Comparison of ENCODE assay signal across 1 cellular context in the genomic region with DNA sequence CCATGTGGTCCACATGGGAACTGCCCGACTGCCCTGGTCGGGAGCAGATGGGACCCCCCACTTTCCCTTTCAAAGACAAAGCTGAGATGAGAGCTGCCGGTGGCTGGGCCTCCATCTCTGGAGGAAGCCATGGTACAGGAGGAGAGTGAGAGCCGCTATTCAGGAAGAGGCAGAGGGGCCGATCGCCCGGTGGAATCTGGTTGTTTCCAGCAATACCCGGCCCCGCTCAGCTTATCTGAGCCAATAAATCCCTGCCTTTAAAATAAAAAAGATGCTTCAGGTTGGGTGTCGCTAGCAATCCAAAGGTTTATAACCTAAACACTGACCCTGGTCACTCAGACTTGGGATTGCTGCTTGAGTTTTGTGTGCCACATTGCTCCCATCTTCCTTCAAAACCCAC.
TF ChIP-seq lines count a peak whose summit lies in the region.

No MANE protein-coding gene starts in this region.

TF ChIP-seq in H1, 55 proteins besides CTCF, POLR2A, EP300 and RAD21 (continued from another document):
- no peak for TF ChIP-seq ATF3 (IDR thresholded peaks at IDR 0.05; ENCODE audit: insufficient read depth, low read depth, low read length)
- TF ChIP-seq, protein P1, sequence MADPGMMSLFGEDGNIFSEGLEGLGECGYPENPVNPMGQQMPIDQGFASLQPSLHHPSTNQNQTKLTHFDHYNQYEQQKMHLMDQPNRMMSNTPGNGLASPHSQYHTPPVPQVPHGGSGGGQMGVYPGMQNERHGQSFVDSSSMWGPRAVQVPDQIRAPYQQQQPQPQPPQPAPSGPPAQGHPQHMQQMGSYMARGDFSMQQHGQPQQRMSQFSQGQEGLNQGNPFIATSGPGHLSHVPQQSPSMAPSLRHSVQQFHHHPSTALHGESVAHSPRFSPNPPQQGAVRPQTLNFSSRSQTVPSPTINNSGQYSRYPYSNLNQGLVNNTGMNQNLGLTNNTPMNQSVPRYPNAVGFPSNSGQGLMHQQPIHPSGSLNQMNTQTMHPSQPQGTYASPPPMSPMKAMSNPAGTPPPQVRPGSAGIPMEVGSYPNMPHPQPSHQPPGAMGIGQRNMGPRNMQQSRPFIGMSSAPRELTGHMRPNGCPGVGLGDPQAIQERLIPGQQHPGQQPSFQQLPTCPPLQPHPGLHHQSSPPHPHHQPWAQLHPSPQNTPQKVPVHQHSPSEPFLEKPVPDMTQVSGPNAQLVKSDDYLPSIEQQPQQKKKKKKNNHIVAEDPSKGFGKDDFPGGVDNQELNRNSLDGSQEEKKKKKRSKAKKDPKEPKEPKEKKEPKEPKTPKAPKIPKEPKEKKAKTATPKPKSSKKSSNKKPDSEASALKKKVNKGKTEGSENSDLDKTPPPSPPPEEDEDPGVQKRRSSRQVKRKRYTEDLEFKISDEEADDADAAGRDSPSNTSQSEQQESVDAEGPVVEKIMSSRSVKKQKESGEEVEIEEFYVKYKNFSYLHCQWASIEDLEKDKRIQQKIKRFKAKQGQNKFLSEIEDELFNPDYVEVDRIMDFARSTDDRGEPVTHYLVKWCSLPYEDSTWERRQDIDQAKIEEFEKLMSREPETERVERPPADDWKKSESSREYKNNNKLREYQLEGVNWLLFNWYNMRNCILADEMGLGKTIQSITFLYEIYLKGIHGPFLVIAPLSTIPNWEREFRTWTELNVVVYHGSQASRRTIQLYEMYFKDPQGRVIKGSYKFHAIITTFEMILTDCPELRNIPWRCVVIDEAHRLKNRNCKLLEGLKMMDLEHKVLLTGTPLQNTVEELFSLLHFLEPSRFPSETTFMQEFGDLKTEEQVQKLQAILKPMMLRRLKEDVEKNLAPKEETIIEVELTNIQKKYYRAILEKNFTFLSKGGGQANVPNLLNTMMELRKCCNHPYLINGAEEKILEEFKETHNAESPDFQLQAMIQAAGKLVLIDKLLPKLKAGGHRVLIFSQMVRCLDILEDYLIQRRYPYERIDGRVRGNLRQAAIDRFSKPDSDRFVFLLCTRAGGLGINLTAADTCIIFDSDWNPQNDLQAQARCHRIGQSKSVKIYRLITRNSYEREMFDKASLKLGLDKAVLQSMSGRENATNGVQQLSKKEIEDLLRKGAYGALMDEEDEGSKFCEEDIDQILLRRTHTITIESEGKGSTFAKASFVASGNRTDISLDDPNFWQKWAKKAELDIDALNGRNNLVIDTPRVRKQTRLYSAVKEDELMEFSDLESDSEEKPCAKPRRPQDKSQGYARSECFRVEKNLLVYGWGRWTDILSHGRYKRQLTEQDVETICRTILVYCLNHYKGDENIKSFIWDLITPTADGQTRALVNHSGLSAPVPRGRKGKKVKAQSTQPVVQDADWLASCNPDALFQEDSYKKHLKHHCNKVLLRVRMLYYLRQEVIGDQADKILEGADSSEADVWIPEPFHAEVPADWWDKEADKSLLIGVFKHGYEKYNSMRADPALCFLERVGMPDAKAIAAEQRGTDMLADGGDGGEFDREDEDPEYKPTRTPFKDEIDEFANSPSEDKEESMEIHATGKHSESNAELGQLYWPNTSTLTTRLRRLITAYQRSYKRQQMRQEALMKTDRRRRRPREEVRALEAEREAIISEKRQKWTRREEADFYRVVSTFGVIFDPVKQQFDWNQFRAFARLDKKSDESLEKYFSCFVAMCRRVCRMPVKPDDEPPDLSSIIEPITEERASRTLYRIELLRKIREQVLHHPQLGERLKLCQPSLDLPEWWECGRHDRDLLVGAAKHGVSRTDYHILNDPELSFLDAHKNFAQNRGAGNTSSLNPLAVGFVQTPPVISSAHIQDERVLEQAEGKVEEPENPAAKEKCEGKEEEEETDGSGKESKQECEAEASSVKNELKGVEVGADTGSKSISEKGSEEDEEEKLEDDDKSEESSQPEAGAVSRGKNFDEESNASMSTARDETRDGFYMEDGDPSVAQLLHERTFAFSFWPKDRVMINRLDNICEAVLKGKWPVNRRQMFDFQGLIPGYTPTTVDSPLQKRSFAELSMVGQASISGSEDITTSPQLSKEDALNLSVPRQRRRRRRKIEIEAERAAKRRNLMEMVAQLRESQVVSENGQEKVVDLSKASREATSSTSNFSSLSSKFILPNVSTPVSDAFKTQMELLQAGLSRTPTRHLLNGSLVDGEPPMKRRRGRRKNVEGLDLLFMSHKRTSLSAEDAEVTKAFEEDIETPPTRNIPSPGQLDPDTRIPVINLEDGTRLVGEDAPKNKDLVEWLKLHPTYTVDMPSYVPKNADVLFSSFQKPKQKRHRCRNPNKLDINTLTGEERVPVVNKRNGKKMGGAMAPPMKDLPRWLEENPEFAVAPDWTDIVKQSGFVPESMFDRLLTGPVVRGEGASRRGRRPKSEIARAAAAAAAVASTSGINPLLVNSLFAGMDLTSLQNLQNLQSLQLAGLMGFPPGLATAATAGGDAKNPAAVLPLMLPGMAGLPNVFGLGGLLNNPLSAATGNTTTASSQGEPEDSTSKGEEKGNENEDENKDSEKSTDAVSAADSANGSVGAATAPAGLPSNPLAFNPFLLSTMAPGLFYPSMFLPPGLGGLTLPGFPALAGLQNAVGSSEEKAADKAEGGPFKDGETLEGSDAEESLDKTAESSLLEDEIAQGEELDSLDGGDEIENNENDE (IDR thresholded peaks at IDR 0.05; ENCODE audit: insufficient replicate concordance, low read length): no peak
- TF ChIP-seq JUN (IDR thresholded peaks at IDR 0.05; ENCODE audit: low read depth, low read length): no peak
